9 cellular contexts compared by ENCODE assay signal in genomic region chr20:53751394-53752368, GRCh38.
DNase-seq lines count a peak whose midpoint lies in the region; ATAC-seq lines count a peak whose summit lies in the region.
"Had no signal": no experiment of that assay in that cellular context is flagged by ENCODE, and none has a peak within 500 bp of the region (broad histone marks: within the 10 kb centered on the region; RNA-seq: fewer than 3 reads in every experiment).

No MANE protein-coding gene starts in this region.

- CTCF ChIA-PET in CD8-positive, alpha-beta memory T cell (lab: Charles Lee): interaction anchor here (0.9 to 1.8 kb wide), 5 partner anchors 110 to 172 kb away, joined by 3 to 8 read pairs (median 4); no protein-coding TSS in a partner anchor

- peak overlapping the region; percentile 71 for H3K27ac ChIP-seq in CD8-positive, alpha-beta memory T cell (ENCODE audit: low read depth, low read length)
- peak overlapping the region; percentile 17 for H3K27ac ChIP-seq in right cardiac atrium (ENCODE audit: low read length)

- H3K36me3 ChIP-seq in CD8-positive, alpha-beta memory T cell (ENCODE audit: insufficient read depth, low read length): no peaks in the 10 kb centered on the region

- ATAC-seq in GM19438 (IDR thresholded peaks at IDR 0.05; ENCODE audit: low read depth, unreplicated experiment) (peak; percentile 72), HG03520 (IDR thresholded peaks at IDR 0.05; ENCODE audit: unreplicated experiment) (peak; percentile 64), right cardiac atrium (peak; percentile 52 to 54)

- POLR2A ChIA-PET in CD8-positive, alpha-beta memory T cell (lab: Charles Lee): interaction anchor here (0.5 to 1.0 kb wide), 2 partner anchors 89 to 182 kb away, joined by 3 to 6 read pairs; no protein-coding TSS in a partner anchor

- H3K4me3 Mint-ChIP-seq in CD8-positive, alpha-beta memory T cell: peak overlapping the region; percentile 40 to 86 (median 63)
- H3K4me3 Mint-ChIP-seq in activated CD4-positive, alpha-beta T cell treated with anti-CD3 and anti-CD28 coated beads, Interleukin-2, amount 10 ng/mL, durations not matched to agents 24 days and 14 days: peak overlapping the region; percentile 51
- H3K4me3 Mint-ChIP-seq in stimulated activated naive CD8-positive, alpha-beta T cell treated with anti-CD3 and anti-CD28 coated beads, Interleukin-15, Interleukin-2, amounts not matched to agents 100 ng/mL and 50 ng/mL, for 24 hours: peak overlapping the region; percentile 74

- peak in 3 of 5 donors; percentile 43 to 59 (median 50) for DNase-seq in CD8-positive, alpha-beta memory T cell
- peak; percentile 89 for DNase-seq in activated CD4-positive, alpha-beta T cell treated with anti-CD3 and anti-CD28 coated beads, Interleukin-2, amount 10 ng/mL, durations not matched to agents 24 days and 14 days
- DNase-seq in right cardiac atrium: no peak
- no peak for DNase-seq in 8988T
- DNase-seq in putamen (ENCODE audit: low spot score): no peak

- peaks cover 73% of the 10 kb centered on the region for H3K4me1 ChIP-seq in CD8-positive, alpha-beta memory T cell (ENCODE audit: insufficient read depth, low read length)
- no peaks in the 10 kb centered on the region for H3K4me1 ChIP-seq in right cardiac atrium (ENCODE audit: control insufficient read depth, insufficient read depth, low read length)

- no peaks in the 10 kb centered on the region for H3K27me3 Mint-ChIP-seq in CD8-positive, alpha-beta memory T cell
- no peaks in the 10 kb centered on the region for H3K27me3 Mint-ChIP-seq in activated CD4-positive, alpha-beta T cell treated with anti-CD3 and anti-CD28 coated beads, Interleukin-2, amount 10 ng/mL, durations not matched to agents 24 days and 14 days
- H3K27me3 Mint-ChIP-seq in stimulated activated naive CD8-positive, alpha-beta T cell treated with anti-CD3 and anti-CD28 coated beads, Interleukin-15, Interleukin-2, amounts not matched to agents 100 ng/mL and 50 ng/mL, for 24 hours: no peaks in the 10 kb centered on the region

- intact Hi-C loops in activated CD4-positive, alpha-beta T cell treated with anti-CD3 and anti-CD28 coated beads, Interleukin-2, amount 10 ng/mL, durations not matched to agents 24 days and 14 days (cut with micrococcal nuclease): loop anchor here (1.0 to 5.0 kb wide), 11 partner anchors 11 to 186 kb away; no protein-coding TSS in a partner anchor
- intact Hi-C loops in right cardiac atrium (cut with DNase I): no loop called here

- H3K27me3 ChIP-seq in CD8-positive, alpha-beta memory T cell (ENCODE audit: insufficient read depth, low read length, poor library complexity, severe bottlenecking): no peaks in the 10 kb centered on the region
- no peaks in the 10 kb centered on the region for H3K27me3 ChIP-seq in right cardiac atrium (ENCODE audit: control insufficient read depth, insufficient read depth)

- no peaks in the 10 kb centered on the region for H3K9me3 ChIP-seq in CD8-positive, alpha-beta memory T cell (ENCODE audit: low read length)
- no peaks in the 10 kb centered on the region for H3K9me3 ChIP-seq in right cardiac atrium (ENCODE audit: control insufficient read depth, low read length)

- WGBS in right cardiac atrium: 38% methylated on average over 11 of the region's 11 CpGs

- H3K9me3 Mint-ChIP-seq in CD8-positive, alpha-beta memory T cell: no peaks in the 10 kb centered on the region
- H3K9me3 Mint-ChIP-seq in activated CD4-positive, alpha-beta T cell treated with anti-CD3 and anti-CD28 coated beads, Interleukin-2, amount 10 ng/mL, durations not matched to agents 24 days and 14 days: no peaks in the 10 kb centered on the region
- H3K9me3 Mint-ChIP-seq in stimulated activated naive CD8-positive, alpha-beta T cell treated with anti-CD3 and anti-CD28 coated beads, Interleukin-15, Interleukin-2, amounts not matched to agents 100 ng/mL and 50 ng/mL, for 24 hours: peaks cover 4% of the 10 kb centered on the region

- peak overlapping the region; percentile 87 to 97 (median 90) for H3K27ac Mint-ChIP-seq in CD8-positive, alpha-beta memory T cell
- H3K27ac Mint-ChIP-seq in activated CD4-positive, alpha-beta T cell treated with anti-CD3 and anti-CD28 coated beads, Interleukin-2, amount 10 ng/mL, durations not matched to agents 24 days and 14 days: peak overlapping the region; percentile 98
- peak overlapping the region; percentile 99 for H3K27ac Mint-ChIP-seq in stimulated activated naive CD8-positive, alpha-beta T cell treated with anti-CD3 and anti-CD28 coated beads, Interleukin-15, Interleukin-2, amounts not matched to agents 100 ng/mL and 50 ng/mL, for 24 hours

- no peaks in the 10 kb centered on the region for H3K36me3 Mint-ChIP-seq in CD8-positive, alpha-beta memory T cell
- no peaks in the 10 kb centered on the region for H3K36me3 Mint-ChIP-seq in activated CD4-positive, alpha-beta T cell treated with anti-CD3 and anti-CD28 coated beads, Interleukin-2, amount 10 ng/mL, durations not matched to agents 24 days and 14 days (ENCODE audit: low read depth)
- no peaks in the 10 kb centered on the region for H3K36me3 Mint-ChIP-seq in stimulated activated naive CD8-positive, alpha-beta T cell treated with anti-CD3 and anti-CD28 coated beads, Interleukin-15, Interleukin-2, amounts not matched to agents 100 ng/mL and 50 ng/mL, for 24 hours (ENCODE audit: low read depth)

- H3K4me1 Mint-ChIP-seq in CD8-positive, alpha-beta memory T cell: peaks cover 60 to 76% (median 76%) of the 10 kb centered on the region in 3 donors
- H3K4me1 Mint-ChIP-seq in activated CD4-positive, alpha-beta T cell treated with anti-CD3 and anti-CD28 coated beads, Interleukin-2, amount 10 ng/mL, durations not matched to agents 24 days and 14 days: peaks cover 68% of the 10 kb centered on the region
- H3K4me1 Mint-ChIP-seq in stimulated activated naive CD8-positive, alpha-beta T cell treated with anti-CD3 and anti-CD28 coated beads, Interleukin-15, Interleukin-2, amounts not matched to agents 100 ng/mL and 50 ng/mL, for 24 hours (ENCODE audit: low read depth): peaks cover 83% of the 10 kb centered on the region

- H3K4me3 ChIP-seq in CD8-positive, alpha-beta memory T cell (ENCODE audit: low read length): no peak overlapping the region
- H3K4me3 ChIP-seq in right cardiac atrium (ENCODE audit: low read length): no peak overlapping the region
- H3K4me3 ChIP-seq: lung had no signal

Comparison
In these comparisons a context has a peak if more than half of its experiments do, and no peak if none do; other contexts are left out.
1. DNase-seq: peak in CD8-positive, alpha-beta memory T cell (3 of 5) and activated CD4-positive, alpha-beta T cell treated with anti-CD3 and anti-CD28 coated beads, Interleukin-2, amount 10 ng/mL, durations not matched to agents 24 days and 14 days (single experiment); none in right cardiac atrium (0 of 3), 8988T (single experiment) and putamen (single experiment).
2. Peak in every context shown above with its lines, with median percentiles within 50 percentile points of each other: H3K27ac Mint-ChIP-seq, H3K4me3 Mint-ChIP-seq and ATAC-seq.